23 cellular contexts compared by ENCODE assay signal in genomic region chr15:35362195-35362829, GRCh38.
DNase-seq lines count a peak whose midpoint lies in the region; ATAC-seq, FAIRE-seq and TF ChIP-seq lines count a peak whose summit lies in the region.
"Had no signal": no experiment of that assay in that cellular context is flagged by ENCODE, and none has a peak within 500 bp of the region (broad histone marks: within the 10 kb centered on the region; RNA-seq: fewer than 3 reads in every experiment).

No MANE protein-coding gene starts in this region.

- in situ Hi-C loops in HepG2 (cut with HindIII; ENCODE audit: extremely low pct_ligation_motif_present, low pct_unique_long_range_greater_than_20kb) = no loop called here

- no peak for TF ChIP-seq POLR2A in HepG2 (IDR thresholded peaks at IDR 0.05; ENCODE audit: insufficient read depth in 1 of 2, low read depth in 2 of 2, low read length in 2 of 2)

- no peak for TF ChIP-seq EP300 in HepG2 (IDR thresholded peaks at IDR 0.05; ENCODE audit: low read depth in 2 of 2, low read length in 2 of 2)
- no peak for TF ChIP-seq EP300 in HepG2 (CRISPR knock-in tag; IDR thresholded peaks at IDR 0.05; ENCODE audit: borderline replicate concordance)

- peak overlapping the region; percentile 65 for H3K27ac Mint-ChIP-seq in chondrocyte (ENCODE audit: unreplicated experiment)
- H3K27ac Mint-ChIP-seq: activated naive CD8-positive, alpha-beta T cell treated with anti-CD3 and anti-CD28 coated beads, Interleukin-2, amount 10 ng/mL, durations not matched to agents 7 days and 5 days; natural killer cell; stimulated activated memory B cell treated with anti-CD40 and anti-IgM and Interleukin-4, amounts not matched to agents 10 μg/mL and 1 μg/mL and 100 μg/mL, for 72 hours; T-helper 1 cell treated with Interleukin-12 subunit alpha and Interleukin-12 subunit beta and Interleukin-4 antibody, amounts not matched to agents 30 μg/mL and 1 μg/mL, for 36 hours had no signal

- H3K4me3 Mint-ChIP-seq in chondrocyte (ENCODE audit: unreplicated experiment) = peak overlapping the region; percentile 33
- H3K4me3 Mint-ChIP-seq: activated naive CD8-positive, alpha-beta T cell treated with anti-CD3 and anti-CD28 coated beads, Interleukin-2, amount 10 ng/mL, durations not matched to agents 7 days and 5 days; natural killer cell; stimulated activated memory B cell treated with anti-CD40 and anti-IgM and Interleukin-4, amounts not matched to agents 10 μg/mL and 1 μg/mL and 100 μg/mL, for 72 hours; T-helper 1 cell treated with Interleukin-12 subunit alpha and Interleukin-12 subunit beta and Interleukin-4 antibody, amounts not matched to agents 30 μg/mL and 1 μg/mL, for 36 hours had no signal

- POLR2A ChIA-PET in HepG2 (lab: Yijun Ruan, JAX) = no interaction called here

- peak; percentile 77 for DNase-seq in GM04504 (ENCODE audit: low read depth)
- DNase-seq in chondrocyte (ENCODE audit: low spot score) = no peak
- peak; percentile 84 for DNase-seq in iris pigment epithelial cell (ENCODE audit: low read depth)
- no peak for DNase-seq in NCI-H1048 (lab: John Stamatoyannopoulos, UW)
- no peak for DNase-seq in sciatic nerve (ENCODE audit: low spot score)
- DNase-seq in HepG2 (ENCODE audit: low spot score) = no peak
- DNase-seq: activated naive CD8-positive, alpha-beta T cell treated with anti-CD3 and anti-CD28 coated beads, Interleukin-2, amount 10 ng/mL, durations not matched to agents 7 days and 5 days; cerebellar nuclear complex; MM.1S; natural killer cell; NCI-H1930; NCI-H446; posterior cingulate gyrus; SHP77 treated with DMSO at 0.1 percent for 48 hours; stimulated activated CD4-positive, alpha-beta T cell treated with anti-CD3 and anti-CD28 coated beads, Interleukin-12 subunit alpha, Interleukin-12 subunit beta, amount 100 ng/mL, for 4 hours; upper lobe of left lung; WERI-Rb-1 had no signal

- ATAC-seq in GM19463 (IDR thresholded peaks at IDR 0.05; ENCODE audit: unreplicated experiment) (no peak), sciatic nerve (no peak), HepG2 (no peak)
- ATAC-seq: gastroesophageal sphincter; natural killer cell; stimulated activated memory B cell treated with anti-CD40 and anti-IgM and Interleukin-4, amounts not matched to agents 10 μg/mL and 1 μg/mL and 100 μg/mL, for 72 hours had no signal

- H3K4me1 Mint-ChIP-seq in chondrocyte (ENCODE audit: low read depth) = peaks cover 19% of the 10 kb centered on the region
- H3K4me1 Mint-ChIP-seq: activated naive CD8-positive, alpha-beta T cell treated with anti-CD3 and anti-CD28 coated beads, Interleukin-2, amount 10 ng/mL, durations not matched to agents 7 days and 5 days; natural killer cell; stimulated activated memory B cell treated with anti-CD40 and anti-IgM and Interleukin-4, amounts not matched to agents 10 μg/mL and 1 μg/mL and 100 μg/mL, for 72 hours had no signal

- H3K4me2 ChIP-seq in HepG2 (ENCODE audit: low read depth, low read length) = no peak overlapping the region

- H3K27me3 Mint-ChIP-seq in chondrocyte (ENCODE audit: low read depth) = no peaks in the 10 kb centered on the region
- H3K27me3 Mint-ChIP-seq: activated naive CD8-positive, alpha-beta T cell treated with anti-CD3 and anti-CD28 coated beads, Interleukin-2, amount 10 ng/mL, durations not matched to agents 7 days and 5 days; stimulated activated memory B cell treated with anti-CD40 and anti-IgM and Interleukin-4, amounts not matched to agents 10 μg/mL and 1 μg/mL and 100 μg/mL, for 72 hours had no signal

- intact Hi-C loops in sciatic nerve (cut with DNase I) (no loop called here), HepG2 (cut with micrococcal nuclease; ENCODE audit: unreplicated experiment) (no loop called here)

- H3K79me2 ChIP-seq in ACC112 (ENCODE audit: control insufficient read depth, insufficient read depth, low read length, unreplicated experiment) (no peaks in the 10 kb centered on the region), HepG2 (ENCODE audit: insufficient read depth, low read length) (no peaks in the 10 kb centered on the region)

- TF ChIP-seq RAD21 in HepG2 (CRISPR knock-in tag; IDR thresholded peaks at IDR 0.05) = no peak

- peaks cover 30% of the 10 kb centered on the region for H3K9me3 ChIP-seq in HepG2 (ENCODE audit: low read length)

- H3K27ac ChIP-seq in ACC112 (ENCODE audit: low read depth, low read length) (peak overlapping the region; percentile 26; the same call in 1 of the 2 replicates), HepG2 (ENCODE audit: extremely low read length, insufficient read depth, low read length) (no peak overlapping the region)
- H3K27ac ChIP-seq: gastroesophageal sphincter, upper lobe of left lung, WERI-Rb-1 had no signal

- H3K9ac ChIP-seq in HepG2 (ENCODE audit: insufficient read depth, low read depth, low read length) = no peak overlapping the region

- TF ChIP-seq CTCF in chondrocyte (IDR thresholded peaks at IDR 0.05) = no peak
- TF ChIP-seq CTCF in HepG2 (CRISPR knock-in tag; IDR thresholded peaks at IDR 0.05) = no peak

- H2AFZ ChIP-seq in ACC112 (ENCODE audit: low read length, unreplicated experiment) = no peak overlapping the region
- no peak overlapping the region for H2AFZ ChIP-seq in HepG2 (ENCODE audit: low read length)

- FAIRE-seq in HepG2 (lab: Jason Lieb, UNC) = no peak
- FAIRE-seq: A204.1 had no signal

- peaks cover 11% of the 10 kb centered on the region for H3K4me1 ChIP-seq in ACC112 (ENCODE audit: control insufficient read depth, insufficient read depth, low read length, unreplicated experiment)
- no peaks in the 10 kb centered on the region for H3K4me1 ChIP-seq in HepG2 (ENCODE audit: insufficient read depth, low read length)
- H3K4me1 ChIP-seq: gastroesophageal sphincter, upper lobe of left lung had no signal

- H4K20me1 ChIP-seq in HepG2 (ENCODE audit: insufficient read depth, low read length) = no peaks in the 10 kb centered on the region

- H3K36me3 Mint-ChIP-seq in chondrocyte (ENCODE audit: low read depth) = peaks cover 20% of the 10 kb centered on the region
- H3K36me3 Mint-ChIP-seq: activated naive CD8-positive, alpha-beta T cell treated with anti-CD3 and anti-CD28 coated beads, Interleukin-2, amount 10 ng/mL, durations not matched to agents 7 days and 5 days had no signal

- H3K27me3 ChIP-seq in ACC112 (ENCODE audit: insufficient read depth, low read length) (no peaks in the 10 kb centered on the region), HepG2 (ENCODE audit: control insufficient read depth in 1 of 2, insufficient read depth in 2 of 2, low read length in 2 of 2) (no peaks in the 10 kb centered on the region)
- H3K27me3 ChIP-seq: gastroesophageal sphincter, upper lobe of left lung had no signal

- H3K36me3 ChIP-seq in ACC112 (ENCODE audit: insufficient read depth, low read length) (no peaks in the 10 kb centered on the region), HepG2 (replicated peaks in 1 of 2; ENCODE audit: control insufficient read depth in 1 of 2, insufficient read depth in 2 of 2, low read length in 2 of 2) (no peaks in the 10 kb centered on the region)
- H3K36me3 ChIP-seq: upper lobe of left lung, WERI-Rb-1 had no signal

- peaks cover 50% of the 10 kb centered on the region for H3K9me3 Mint-ChIP-seq in chondrocyte (ENCODE audit: low read depth)

- H3K4me3 ChIP-seq in ACC112 (ENCODE audit: low read depth, low read length) (peak overlapping the region; percentile 13; the same call in 1 of the 2 replicates), HepG2 (replicated peaks in 1 of 3; ENCODE audit: insufficient read depth in 1 of 3, low read depth in 2 of 3, low read length in 3 of 3) (no peak overlapping the region)
- H3K4me3 ChIP-seq: gastroesophageal sphincter, upper lobe of left lung had no signal

- CTCF ChIA-PET in HepG2 (lab: Yijun Ruan, JAX; ENCODE audit: low intra/inter-chr PET ratio, low total read pairs) = no interaction called here

- BruUV-seq in HepG2 (replicated peaks; lab: Mats Ljungman, UMichigan) = no TSS peak

TF ChIP-seq in HepG2, 621 proteins besides CTCF, POLR2A, EP300 and RAD21:
- no peak for TF ChIP-seq ZSCAN30 (CRISPR knock-in tag; IDR thresholded peaks at IDR 0.05)
- no peak for TF ChIP-seq ZNF263 (CRISPR knock-in tag; IDR thresholded peaks at IDR 0.05)
- TF ChIP-seq ZNF576 (CRISPR knock-in tag; IDR thresholded peaks at IDR 0.05) = no peak
- no peak for TF ChIP-seq SOX13 (IDR thresholded peaks at IDR 0.05)
- TF ChIP-seq SOX13 (CRISPR knock-in tag; conservative IDR thresholded peaks at IDR 0.05 in 1 of 2, IDR thresholded peaks at IDR 0.05 in 1 of 2) = no peak
TF ChIP-seq in HepG2: peak in this region for 0.

Comparison
In these comparisons a context has a peak if more than half of its experiments do, and no peak if none do; other contexts are left out.
1. DNase-seq: peak in GM04504 (single experiment) and iris pigment epithelial cell (single experiment); none in chondrocyte (single experiment), NCI-H1048 (single experiment), sciatic nerve (single experiment) and HepG2 (single experiment).